In genomic region chr16:85296859-85297698, GRCh38 we compare ENCODE assay signal across 8 cellular contexts.
DNase-seq lines count a peak whose midpoint lies in the region; ATAC-seq and TF ChIP-seq lines count a peak whose summit lies in the region.

No MANE protein-coding gene starts in this region.

- no peaks in the 10 kb centered on the region for H3K36me3 Mint-ChIP-seq in natural killer cell treated with Interleukin-12 subunit alpha and Interleukin-12 subunit beta and Interleukin-15 and Interleukin-18, amount 100 ng/mL, for 72 hours

- no peaks in the 10 kb centered on the region for H3K9me3 Mint-ChIP-seq in natural killer cell treated with Interleukin-12 subunit alpha and Interleukin-12 subunit beta and Interleukin-15 and Interleukin-18, amount 100 ng/mL, for 72 hours

- no peaks in the 10 kb centered on the region for H3K36me3 ChIP-seq in upper lobe of right lung

- no peaks in the 10 kb centered on the region for H3K9me3 ChIP-seq in upper lobe of right lung

- peaks cover 3 to 4% of the 10 kb centered on the region in 2 donors for H3K27me3 Mint-ChIP-seq in natural killer cell treated with Interleukin-12 subunit alpha and Interleukin-12 subunit beta and Interleukin-15 and Interleukin-18, amount 100 ng/mL, for 72 hours

- DNase-seq in GM12864 (ENCODE audit: low read depth) = no peak
- peak; percentile 22 for DNase-seq in MV-4-11 (lab: John Stamatoyannopoulos, UW)
- peak; percentile 36 to 38 for DNase-seq in activated CD4-positive, alpha-beta T cell treated with anti-CD3 and anti-CD28 coated beads, Interleukin-2, amount 50 U/mL, for 4 hours
- peak; percentile 50 for DNase-seq in epithelial cell of esophagus (ENCODE audit: low read depth)
- no peak for DNase-seq in natural killer cell treated with Interleukin-12 subunit alpha and Interleukin-12 subunit beta and Interleukin-15 and Interleukin-18, amount 100 ng/mL, for 72 hours (ENCODE audit: low spot score)
- peak; percentile 80 for DNase-seq in upper lobe of right lung
- DNase-seq in NCI-H2171 treated with DMSO at 0.1 percent for 48 hours (lab: John Stamatoyannopoulos, UW) = no peak
- no peak for DNase-seq in foreskin melanocyte

- no peaks in the 10 kb centered on the region for H3K4me1 Mint-ChIP-seq in natural killer cell treated with Interleukin-12 subunit alpha and Interleukin-12 subunit beta and Interleukin-15 and Interleukin-18, amount 100 ng/mL, for 72 hours (ENCODE audit: low read depth in 2 of 2)

- no peaks in the 10 kb centered on the region for H3K4me1 ChIP-seq in upper lobe of right lung

- peak; percentile 70 to 79 for ATAC-seq in natural killer cell treated with Interleukin-12 subunit alpha and Interleukin-12 subunit beta and Interleukin-15 and Interleukin-18, amount 100 ng/mL, for 72 hours
- peak; percentile 88 for ATAC-seq in upper lobe of right lung

- H3K27me3 ChIP-seq in upper lobe of right lung = no peaks in the 10 kb centered on the region

- no peak overlapping the region for H3K4me3 ChIP-seq in GM12864 (ENCODE audit: low read depth, low read length)
- H3K4me3 ChIP-seq in epithelial cell of esophagus (ENCODE audit: low read length) = no peak overlapping the region
- H3K4me3 ChIP-seq in upper lobe of right lung = no peak overlapping the region

- no peak overlapping the region for H3K27ac Mint-ChIP-seq in natural killer cell treated with Interleukin-12 subunit alpha and Interleukin-12 subunit beta and Interleukin-15 and Interleukin-18, amount 100 ng/mL, for 72 hours

- peak; percentile 84 for TF ChIP-seq CTCF in GM12864 (IDR thresholded peaks at IDR 0.05; ENCODE audit: low read depth, low read length, missing control alignments)
- peak; percentile 86 for TF ChIP-seq CTCF in epithelial cell of esophagus (IDR thresholded peaks at IDR 0.05; ENCODE audit: insufficient read depth, low read depth, low read length, missing control alignments)
- TF ChIP-seq CTCF in upper lobe of right lung (IDR thresholded peaks at IDR 0.05) = peak; percentile 75

- no peak overlapping the region for H3K27ac ChIP-seq in upper lobe of right lung

- no peak overlapping the region for H3K4me3 Mint-ChIP-seq in natural killer cell treated with Interleukin-12 subunit alpha and Interleukin-12 subunit beta and Interleukin-15 and Interleukin-18, amount 100 ng/mL, for 72 hours

- intact Hi-C loops in upper lobe of right lung (cut with DNase I) = no loop called here

Comparison
In these comparisons a context has a peak if more than half of its experiments do, and no peak if none do; other contexts are left out.
1. DNase-seq: peak in MV-4-11 (single experiment), activated CD4-positive, alpha-beta T cell treated with anti-CD3 and anti-CD28 coated beads, Interleukin-2, amount 50 U/mL, for 4 hours (2 of 2), epithelial cell of esophagus (single experiment) and upper lobe of right lung (single experiment); none in GM12864 (single experiment), natural killer cell treated with Interleukin-12 subunit alpha and Interleukin-12 subunit beta and Interleukin-15 and Interleukin-18, amount 100 ng/mL, for 72 hours (single experiment), NCI-H2171 treated with DMSO at 0.1 percent for 48 hours (single experiment) and foreskin melanocyte (single experiment).
2. Peak in every context shown above with its lines, with median percentiles within 50 percentile points of each other: CTCF ChIP-seq.